Comparison of ENCODE assay signal across 13 cellular contexts in the genomic region with DNA sequence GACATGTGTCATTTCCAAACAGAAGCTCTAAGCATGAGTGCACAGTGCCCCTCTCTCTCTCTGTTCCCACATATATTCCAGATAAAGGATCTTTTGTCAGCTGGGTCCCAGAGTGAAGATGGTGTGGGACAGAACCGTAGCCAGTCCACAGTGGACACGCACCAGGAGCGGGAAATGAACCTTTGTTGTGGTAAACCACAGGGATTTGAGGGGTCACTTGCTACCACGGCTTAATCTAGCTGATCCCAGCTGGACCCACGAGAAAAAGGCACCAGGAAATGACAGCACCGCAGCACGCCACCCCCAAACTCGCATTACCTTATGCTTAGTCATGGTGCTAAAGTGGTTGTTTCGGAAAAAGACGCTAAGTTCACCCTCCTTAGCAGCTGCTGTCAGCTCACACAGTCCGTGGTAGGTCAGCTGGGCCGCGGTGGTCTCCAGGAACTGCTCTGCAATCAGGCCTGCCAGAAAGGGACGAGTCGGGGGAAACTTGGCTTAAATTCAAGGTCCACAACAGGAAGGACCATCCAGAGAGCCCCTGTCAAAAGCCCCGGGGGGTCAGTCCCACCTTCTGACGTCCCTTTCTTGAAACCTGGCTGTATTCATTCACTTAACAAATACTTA. TPM values are rescaled to one million over a fixed set of nuclear protein-coding genes. Genes with fewer than 3 reads are reported as not detected.
DNase-seq lines count a peak whose midpoint lies in the region; ATAC-seq and TF ChIP-seq lines count a peak whose summit lies in the region.
"Had no signal": no experiment of that assay in that cellular context is flagged by ENCODE, and none has a peak within 500 bp of the region (broad histone marks: within the 10 kb centered on the region; RNA-seq: fewer than 3 reads in every experiment).

No MANE protein-coding gene starts in this region.

- peak; percentile 76 for ATAC-seq in activated CD8-positive, alpha-beta T cell treated with anti-CD3 and anti-CD28 coated beads for 36 hours
- ATAC-seq in GM19467 (IDR thresholded peaks at IDR 0.05; ENCODE audit: unreplicated experiment), result no peak
- ATAC-seq: GM12878, psoas muscle had no signal

- H3K4me1 Mint-ChIP-seq in activated T-cell treated with anti-CD3 and anti-CD28 coated beads, Interleukin-2, amount 50 U/mL, for 24 hours (ENCODE audit: low read depth), result peaks cover 52% of the 10 kb centered on the region
- peaks cover 38% of the 10 kb centered on the region for H3K4me1 Mint-ChIP-seq in activated CD8-positive, alpha-beta T cell treated with anti-CD3 and anti-CD28 coated beads for 36 hours (ENCODE audit: low read depth)

- no peak overlapping the region for H3K4me3 Mint-ChIP-seq in activated T-cell treated with anti-CD3 and anti-CD28 coated beads, Interleukin-2, amount 50 U/mL, for 24 hours
- no peak overlapping the region for H3K4me3 Mint-ChIP-seq in activated CD8-positive, alpha-beta T cell treated with anti-CD3 and anti-CD28 coated beads for 36 hours
- H3K4me3 Mint-ChIP-seq: B cell had no signal

- H3K4me1 ChIP-seq in transverse colon, result peaks cover 7 to 29% (median 10%) of the 10 kb centered on the region in 4 donors
- H3K4me1 ChIP-seq: colonic mucosa had no signal

- DNase-seq in activated T-cell treated with anti-CD3 and anti-CD28 coated beads, Interleukin-2, amount 50 U/mL, for 24 hours, result no peak
- DNase-seq in activated T-cell treated with anti-CD3 and anti-CD28 coated beads for 4 hours (no peak), inferior parietal cortex (ENCODE audit: extremely low spot score) (peak; percentile 47), superior temporal gyrus (ENCODE audit: extremely low spot score) (peak; percentile 76), NCI-H524 treated with DMSO at 0.1 percent for 48 hours (lab: John Stamatoyannopoulos, UW) (no peak), transverse colon (no peak)
- peak; percentile 67 for DNase-seq in activated CD8-positive, alpha-beta T cell treated with anti-CD3 and anti-CD28 coated beads for 36 hours
- DNase-seq: colonic mucosa, MM.1S, psoas muscle had no signal

- intact Hi-C loops in activated CD8-positive, alpha-beta T cell treated with anti-CD3 and anti-CD28 coated beads for 36 hours (cut with micrococcal nuclease), result no loop called here
- intact Hi-C loops in transverse colon (cut with DNase I; ENCODE audit: low total_unique reads), result no loop called here

- peak overlapping the region; percentile 83 for H3K27ac Mint-ChIP-seq in activated T-cell treated with anti-CD3 and anti-CD28 coated beads, Interleukin-2, amount 50 U/mL, for 24 hours
- H3K27ac Mint-ChIP-seq in activated CD8-positive, alpha-beta T cell treated with anti-CD3 and anti-CD28 coated beads for 36 hours, result no peak overlapping the region
- H3K27ac Mint-ChIP-seq: B cell had no signal

- no peak for TF ChIP-seq POLR2A in transverse colon (IDR thresholded peaks at IDR 0.05)

- no peak overlapping the region for H3K4me3 ChIP-seq in transverse colon
- H3K4me3 ChIP-seq: colonic mucosa, GM12878, psoas muscle had no signal

- peaks cover 33% of the 10 kb centered on the region for H3K36me3 Mint-ChIP-seq in activated T-cell treated with anti-CD3 and anti-CD28 coated beads, Interleukin-2, amount 50 U/mL, for 24 hours (ENCODE audit: low read depth)
- peaks cover 2% of the 10 kb centered on the region for H3K36me3 Mint-ChIP-seq in activated CD8-positive, alpha-beta T cell treated with anti-CD3 and anti-CD28 coated beads for 36 hours (ENCODE audit: low read depth)

- H3K9me3 Mint-ChIP-seq in activated T-cell treated with anti-CD3 and anti-CD28 coated beads, Interleukin-2, amount 50 U/mL, for 24 hours, result no peaks in the 10 kb centered on the region
- H3K9me3 Mint-ChIP-seq in activated CD8-positive, alpha-beta T cell treated with anti-CD3 and anti-CD28 coated beads for 36 hours, result no peaks in the 10 kb centered on the region

- 85 to 100% methylated on average over 5 to 17 of the region's 17 CpGs for WGBS in transverse colon (ENCODE audit: low coverage in 1 of 2), 2 donors

- in situ Hi-C loops in transverse colon (cut with MboI; ENCODE audit: low pct_ligation_motif_present in 1 of 4, low pct_unique_long_range_greater_than_20kb in 1 of 4, low sequenced_read_pairs in 3 of 4), result loop anchor here in 1 of 4 donors (10.0 kb wide), 1 partner anchor 174 kb away; no protein-coding TSS in a partner anchor

- CTCF ChIA-PET in activated CD8-positive, alpha-beta T cell treated with anti-CD3 and anti-CD28 coated beads for 36 hours (lab: Charles Lee), result interaction anchor here (1.0 to 7.7 kb wide), 6 partner anchors 20 to 466 kb away, joined by 3 to 103 read pairs (median 4); partner anchors contain the start of gene ANXA9

- no peaks in the 10 kb centered on the region for H3K9me3 ChIP-seq in transverse colon
- H3K9me3 ChIP-seq: colonic mucosa, psoas muscle had no signal

- no peak for TF ChIP-seq CTCF in activated CD8-positive, alpha-beta T cell treated with anti-CD3 and anti-CD28 coated beads for 36 hours (IDR thresholded peaks at IDR 0.05)
- TF ChIP-seq CTCF in transverse colon (IDR thresholded peaks at IDR 0.05), result no peak

- no peaks in the 10 kb centered on the region for H3K27me3 Mint-ChIP-seq in activated T-cell treated with anti-CD3 and anti-CD28 coated beads, Interleukin-2, amount 50 U/mL, for 24 hours
- H3K27me3 Mint-ChIP-seq in activated CD8-positive, alpha-beta T cell treated with anti-CD3 and anti-CD28 coated beads for 36 hours, result no peaks in the 10 kb centered on the region
- H3K27me3 Mint-ChIP-seq: B cell had no signal

- no peaks in the 10 kb centered on the region for H3K27me3 ChIP-seq in transverse colon
- H3K27me3 ChIP-seq: colonic mucosa had no signal

- H3K27ac ChIP-seq in transverse colon, result no peak overlapping the region
- H3K27ac ChIP-seq: colonic mucosa, psoas muscle had no signal

- peaks cover 0 to 23% (median 7%) of the 10 kb centered on the region in 4 donors for H3K36me3 ChIP-seq in transverse colon
- H3K36me3 ChIP-seq: colonic mucosa had no signal

- POLR2A ChIA-PET in activated CD8-positive, alpha-beta T cell treated with anti-CD3 and anti-CD28 coated beads for 36 hours (lab: Charles Lee), result interaction anchor here (0.6 to 1.4 kb wide), 4 partner anchors 12 to 49 kb away, joined by 3 to 4 read pairs (median 3); no protein-coding TSS in a partner anchor

- no peak for TF ChIP-seq EP300 in transverse colon (IDR thresholded peaks at IDR 0.05; ENCODE audit: low read depth)

RNA-seq across cellular contexts. Expression of gene MINDY1, which starts 7.5 kb away (rescaled TPM):
- 10 to 100 TPM; 10.4 TPM for total RNA-seq in activated CD8-positive, alpha-beta T cell treated with anti-CD3 and anti-CD28 coated beads for 36 hours
- total RNA-seq in transverse colon, result 10 to 100 TPM; 27.7 to 66.2 (median 54.8) TPM

RNA-seq across cellular contexts. Expression of gene PRUNE1, which starts 9.1 kb away (rescaled TPM):
- 10 to 100 TPM; 12.4 to 15.7 TPM for total RNA-seq in activated CD8-positive, alpha-beta T cell treated with anti-CD3 and anti-CD28 coated beads for 36 hours
- total RNA-seq in transverse colon, result 10 to 100 TPM in 3 of 4 donors, 1 to 10 TPM in 1; 9.0 to 80.4 (median 26.8) TPM

RNA-seq across cellular contexts. Expression of gene ANXA9, which starts 17.1 kb away (rescaled TPM):
- under 1 TPM in 1 of 2 experiments, not detected in 1; 0.25 TPM for total RNA-seq in activated CD8-positive, alpha-beta T cell treated with anti-CD3 and anti-CD28 coated beads for 36 hours
- under 1 TPM in 1 of 4 donors, not detected in 3; 0.32 TPM for total RNA-seq in transverse colon
- total RNA-seq: GM12878, psoas muscle had no signal

RNA-seq across cellular contexts. Expression of gene CERS2, which starts 24.5 kb away (rescaled TPM):
- total RNA-seq in activated CD8-positive, alpha-beta T cell treated with anti-CD3 and anti-CD28 coated beads for 36 hours, result 100 to 1,000 TPM; 129 to 132 TPM
- total RNA-seq in transverse colon, result 100 to 1,000 TPM in 2 of 4 donors, 10 to 100 TPM in 2; 35.2 to 142 (median 101) TPM

RNA-seq across cellular contexts. Expression of gene BNIPL, which starts 37.2 kb away (rescaled TPM):
- 1 to 10 TPM in 1 of 2 experiments, under 1 TPM in 1; 0.54 to 1.4 TPM for total RNA-seq in activated CD8-positive, alpha-beta T cell treated with anti-CD3 and anti-CD28 coated beads for 36 hours
- total RNA-seq in transverse colon, result 1 to 10 TPM in 2 of 4 donors, under 1 TPM in 1, not detected in 1; 0.68 to 10.0 (median 2.5) TPM

Comparison
In these comparisons a context has a peak if more than half of its experiments do, and no peak if none do; other contexts are left out.
1. DNase-seq: peak in activated CD8-positive, alpha-beta T cell treated with anti-CD3 and anti-CD28 coated beads for 36 hours (single experiment), inferior parietal cortex (single experiment) and superior temporal gyrus (single experiment); none in activated T-cell treated with anti-CD3 and anti-CD28 coated beads, Interleukin-2, amount 50 U/mL, for 24 hours (single experiment), activated T-cell treated with anti-CD3 and anti-CD28 coated beads for 4 hours (single experiment), NCI-H524 treated with DMSO at 0.1 percent for 48 hours (single experiment) and transverse colon (single experiment).